Comparison of ENCODE assay signal across 8 cellular contexts in the genomic region with DNA sequence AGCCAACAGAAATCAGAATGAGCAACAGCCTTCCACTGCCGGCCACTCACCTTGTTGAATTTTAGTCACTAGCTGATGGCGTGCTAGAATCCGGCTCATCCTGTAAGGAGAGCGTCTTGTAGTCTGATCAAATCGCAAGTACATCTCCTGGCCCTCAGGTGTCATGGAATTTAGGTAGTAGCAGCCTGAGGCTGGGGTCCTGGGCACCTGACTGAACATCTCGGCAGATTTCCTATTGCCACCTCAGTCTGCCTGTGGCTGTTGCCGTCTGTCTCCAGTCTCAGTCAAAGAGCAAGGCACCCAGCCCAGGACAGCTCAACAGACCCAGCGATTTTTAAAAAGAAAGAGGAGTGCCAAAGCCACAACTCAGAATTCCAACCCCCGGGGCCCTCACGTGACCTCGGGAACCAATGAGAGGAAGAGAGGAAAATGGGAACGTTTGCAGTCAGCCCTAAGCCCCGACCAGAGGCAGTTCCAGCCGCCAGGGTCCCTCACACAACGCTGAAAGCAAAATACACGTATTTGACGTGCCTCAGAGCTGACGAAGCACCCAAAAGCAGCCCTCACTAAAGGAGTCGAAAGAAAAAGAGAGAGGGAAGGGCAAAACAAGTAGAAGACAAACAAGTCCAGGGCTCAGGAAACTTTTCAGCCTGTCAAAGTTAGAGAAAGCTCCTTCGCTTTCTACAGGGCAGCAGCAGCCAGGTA. TPM values are rescaled to one million over a fixed set of nuclear protein-coding genes. Genes with fewer than 3 reads are reported as not detected.
A peak's percentile ranks its signal among the peaks of the same experiment; 100 is the strongest.
DNase-seq lines count a peak whose midpoint lies in the region; ATAC-seq and TF ChIP-seq lines count a peak whose summit lies in the region.

A gene with protein sequence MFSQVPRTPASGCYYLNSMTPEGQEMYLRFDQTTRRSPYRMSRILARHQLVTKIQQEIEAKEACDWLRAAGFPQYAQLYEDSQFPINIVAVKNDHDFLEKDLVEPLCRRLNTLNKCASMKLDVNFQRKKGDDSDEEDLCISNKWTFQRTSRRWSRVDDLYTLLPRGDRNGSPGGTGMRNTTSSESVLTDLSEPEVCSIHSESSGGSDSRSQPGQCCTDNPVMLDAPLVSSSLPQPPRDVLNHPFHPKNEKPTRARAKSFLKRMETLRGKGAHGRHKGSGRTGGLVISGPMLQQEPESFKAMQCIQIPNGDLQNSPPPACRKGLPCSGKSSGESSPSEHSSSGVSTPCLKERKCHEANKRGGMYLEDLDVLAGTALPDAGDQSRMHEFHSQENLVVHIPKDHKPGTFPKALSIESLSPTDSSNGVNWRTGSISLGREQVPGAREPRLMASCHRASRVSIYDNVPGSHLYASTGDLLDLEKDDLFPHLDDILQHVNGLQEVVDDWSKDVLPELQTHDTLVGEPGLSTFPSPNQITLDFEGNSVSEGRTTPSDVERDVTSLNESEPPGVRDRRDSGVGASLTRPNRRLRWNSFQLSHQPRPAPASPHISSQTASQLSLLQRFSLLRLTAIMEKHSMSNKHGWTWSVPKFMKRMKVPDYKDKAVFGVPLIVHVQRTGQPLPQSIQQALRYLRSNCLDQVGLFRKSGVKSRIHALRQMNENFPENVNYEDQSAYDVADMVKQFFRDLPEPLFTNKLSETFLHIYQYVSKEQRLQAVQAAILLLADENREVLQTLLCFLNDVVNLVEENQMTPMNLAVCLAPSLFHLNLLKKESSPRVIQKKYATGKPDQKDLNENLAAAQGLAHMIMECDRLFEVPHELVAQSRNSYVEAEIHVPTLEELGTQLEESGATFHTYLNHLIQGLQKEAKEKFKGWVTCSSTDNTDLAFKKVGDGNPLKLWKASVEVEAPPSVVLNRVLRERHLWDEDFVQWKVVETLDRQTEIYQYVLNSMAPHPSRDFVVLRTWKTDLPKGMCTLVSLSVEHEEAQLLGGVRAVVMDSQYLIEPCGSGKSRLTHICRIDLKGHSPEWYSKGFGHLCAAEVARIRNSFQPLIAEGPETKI (minus strand): TSS at position 336 of the 705 bp plus-strand sequence. CDS start 117 bp downstream, at position 219.

- H3K27ac ChIP-seq in CD8-positive, alpha-beta T cell (ENCODE audit: low read depth, low read length) = no peak within 1 kb of the TSS
- H3K27ac ChIP-seq in Peyer's patch = peak within 1 kb of the TSS; percentile 61 to 92 (median 82)

- H3K4me3 Mint-ChIP-seq in CD8-positive, alpha-beta T cell = peak within 1 kb of the TSS; percentile 51

- H3K36me3 Mint-ChIP-seq in CD8-positive, alpha-beta T cell = no peaks in the 10 kb centered on the region

- no peaks in the 10 kb centered on the region for H3K9me3 ChIP-seq in CD8-positive, alpha-beta T cell (ENCODE audit: low read length)
- no peaks in the 10 kb centered on the region for H3K9me3 ChIP-seq in Peyer's patch

- no peak within 1 kb of the TSS for H3K4me3 ChIP-seq in CD8-positive, alpha-beta T cell (ENCODE audit: low read depth, low read length)
- peak within 1 kb of the TSS; percentile 29 to 76 (median 57) for H3K4me3 ChIP-seq in Peyer's patch

- H3K27ac Mint-ChIP-seq in CD8-positive, alpha-beta T cell = no peak within 1 kb of the TSS

- in situ Hi-C loops in KBM-7 (cut with MboI; ENCODE audit: low pct_unique_long_range_greater_than_20kb, low sequenced_read_pairs) = no loop called here

- POLR2A ChIA-PET in CD8-positive, alpha-beta T cell (lab: Charles Lee) = no interaction called here

- CTCF ChIA-PET in CD8-positive, alpha-beta T cell (lab: Charles Lee) = interaction anchor here (0.6 kb wide), 2 partner anchors 766 to 938 kb away, joined by 3 read pairs; no protein-coding TSS in a partner anchor

- peaks cover 9% of the 10 kb centered on the region for H3K4me1 ChIP-seq in CD8-positive, alpha-beta T cell (ENCODE audit: insufficient read depth, low read length)
- H3K4me1 ChIP-seq in Peyer's patch = peaks cover 0 to 3% (median 0%) of the 10 kb centered on the region in 4 donors

- no peak for ATAC-seq in CD8-positive, alpha-beta T cell
- ATAC-seq in GM18909 (IDR thresholded peaks at IDR 0.05; ENCODE audit: poor library complexity, unreplicated experiment) (peak; percentile 66), HG03135 (IDR thresholded peaks at IDR 0.05; ENCODE audit: unreplicated experiment) (peak; percentile 51), sciatic nerve (peak; percentile 97)

- peaks cover 4% of the 10 kb centered on the region for H3K27me3 ChIP-seq in CD8-positive, alpha-beta T cell (ENCODE audit: insufficient read depth, low read length)
- H3K27me3 ChIP-seq in Peyer's patch = no peaks in the 10 kb centered on the region

- peaks cover 53% of the 10 kb centered on the region for H3K27me3 Mint-ChIP-seq in CD8-positive, alpha-beta T cell (ENCODE audit: low read depth)

- no peak for DNase-seq in CD8-positive, alpha-beta T cell
- DNase-seq in Peyer's patch = peak; percentile 50 to 91 (median 89)
- DNase-seq in cerebellar cortex (ENCODE audit: low spot score) = peak; percentile 56
- peak; percentile 96 for DNase-seq in iPS-NIHi7 (ENCODE audit: extremely low spot score)
- peak; percentile 97 for DNase-seq in sciatic nerve (ENCODE audit: low spot score)
- no peak for DNase-seq in KBM-7

- TF ChIP-seq POLR2A in Peyer's patch (IDR thresholded peaks at IDR 0.05) = peak; percentile 72 to 82

- TF ChIP-seq CTCF in CD8-positive, alpha-beta T cell (IDR thresholded peaks at IDR 0.05) = no peak
- TF ChIP-seq CTCF in Peyer's patch (IDR thresholded peaks at IDR 0.05) = peak in 3 of 6 experiments; percentile 48 to 49 (median 49)

- no peaks in the 10 kb centered on the region for H3K36me3 ChIP-seq in CD8-positive, alpha-beta T cell (ENCODE audit: insufficient read depth, low read length)
- H3K36me3 ChIP-seq in Peyer's patch = no peaks in the 10 kb centered on the region

- intact Hi-C loops in CD8-positive, alpha-beta T cell (cut with DNase I, micrococcal nuclease) = no loop called here
- intact Hi-C loops in sciatic nerve (cut with DNase I) = no loop called here

- peaks cover 18% of the 10 kb centered on the region for H3K4me1 Mint-ChIP-seq in CD8-positive, alpha-beta T cell (ENCODE audit: low read depth)

- no peaks in the 10 kb centered on the region for H3K9me3 Mint-ChIP-seq in CD8-positive, alpha-beta T cell

RNA-seq across cellular contexts. Expression of the gene that starts here (rescaled TPM):
- not detected for total RNA-seq in CD8-positive, alpha-beta T cell
- total RNA-seq in Peyer's patch (10 to 100 TPM in 3 of 4 donors, 1 to 10 TPM in 1; 9.5 to 33.9 (median 30.3) TPM), sciatic nerve (151 TPM)

Comparison
In these comparisons a context has a peak if more than half of its experiments do, and no peak if none do; other contexts are left out.
1. RNA of the gene that starts here (total RNA-seq): 151 TPM in sciatic nerve (single experiment) and 9.5 to 33.9 TPM in Peyer's patch; not detected in CD8-positive, alpha-beta T cell; every median in the first group is over 10 times any median in the second.
2. DNase-seq: peak in Peyer's patch (3 of 3), cerebellar cortex (single experiment), iPS-NIHi7 (single experiment) and sciatic nerve (single experiment); none in CD8-positive, alpha-beta T cell (0 of 7) and KBM-7 (single experiment).